In genomic region chr21:39518055-39518844, GRCh38 we compare ENCODE assay signal across 8 cellular contexts.
DNase-seq lines count a peak whose midpoint lies in the region; ATAC-seq and TF ChIP-seq lines count a peak whose summit lies in the region.

No MANE protein-coding gene starts in this region.

- H3K9me3 ChIP-seq in SJCRH30 (replicated peaks): no peaks in the 10 kb centered on the region
- no peaks in the 10 kb centered on the region for H3K9me3 ChIP-seq in adrenal gland (replicated peaks in 1 of 3)
- H3K9me3 ChIP-seq in left ventricle myocardium inferior (replicated peaks): no peaks in the 10 kb centered on the region

- no peak overlapping the region for H3K4me3 ChIP-seq in SJCRH30
- H3K4me3 ChIP-seq in adrenal gland: no peak overlapping the region
- H3K4me3 ChIP-seq in left ventricle myocardium inferior: no peak overlapping the region
- no peak overlapping the region for H3K4me3 ChIP-seq in retinal pigment epithelial cell (ENCODE audit: low read length)

- H3K27me3 ChIP-seq in SJCRH30 (no peaks in the 10 kb centered on the region), adrenal gland (no peaks in the 10 kb centered on the region), left ventricle myocardium inferior (ENCODE audit: low read depth) (no peaks in the 10 kb centered on the region)

- no peak for TF ChIP-seq POLR2A in adrenal gland (IDR thresholded peaks at IDR 0.05)

- peak; percentile 75 to 94 (median 90) for TF ChIP-seq CTCF in adrenal gland (IDR thresholded peaks at IDR 0.05)
- peak; percentile 93 for TF ChIP-seq CTCF in left ventricle myocardium inferior (IDR thresholded peaks at IDR 0.05; ENCODE audit: borderline replicate concordance)
- TF ChIP-seq CTCF in retinal pigment epithelial cell (conservative IDR thresholded peaks at IDR 0.05; ENCODE audit: low read depth, low read length): peak; percentile 79

- H3K27ac ChIP-seq in SJCRH30: no peak overlapping the region
- no peak overlapping the region for H3K27ac ChIP-seq in adrenal gland
- H3K27ac ChIP-seq in left ventricle myocardium inferior (replicated peaks): no peak overlapping the region

- H3K4me1 ChIP-seq in SJCRH30 (no peaks in the 10 kb centered on the region; the same call in 1 of the 2 replicates), adrenal gland (replicated peaks in 1 of 2) (peaks cover 0 to 7% of the 10 kb centered on the region in 2 donors), left ventricle myocardium inferior (peaks cover 10% of the 10 kb centered on the region)

- ATAC-seq in GM21786 (IDR thresholded peaks at IDR 0.05; ENCODE audit: unreplicated experiment): peak; percentile 78

- no peaks in the 10 kb centered on the region for H3K36me3 ChIP-seq in SJCRH30
- no peaks in the 10 kb centered on the region for H3K36me3 ChIP-seq in adrenal gland (replicated peaks in 1 of 2)
- H3K36me3 ChIP-seq in left ventricle myocardium inferior: peaks cover 6% of the 10 kb centered on the region

- 24 to 27% (median 26%) methylated on average over 12 to 13 of the region's 13 CpGs for WGBS in adrenal gland, 4 donors

- intact Hi-C loops in adrenal gland (cut with DNase I): loop anchor here in 1 of 2 donors (2.0 kb wide), 1 partner anchor 199 kb away; no protein-coding TSS in a partner anchor
- intact Hi-C loops in left ventricle myocardium inferior (cut with micrococcal nuclease): loop anchor here (1.0 kb wide), 1 partner anchor 197 kb away; no protein-coding TSS in a partner anchor
- intact Hi-C loops in posterior vena cava (cut with DNase I): no loop called here

- DNase-seq in DMS153 (lab: John Stamatoyannopoulos, UW) (peak; percentile 72), NAMALWA (ENCODE audit: low spot score) (peak; percentile 81), SJCRH30 (peak; percentile 77 to 86), adrenal gland (peak in 5 of 7 donors; percentile 44 to 74 (median 48)), left ventricle myocardium inferior (no peak), retinal pigment epithelial cell (ENCODE audit: low read depth) (peak; percentile 25), posterior vena cava (ENCODE audit: low spot score) (no peak)

Comparison
In these comparisons a context has a peak if more than half of its experiments do, and no peak if none do; other contexts are left out.
1. DNase-seq: peak in DMS153 (single experiment), NAMALWA (single experiment), SJCRH30 (2 of 2), adrenal gland (5 of 7) and retinal pigment epithelial cell (single experiment); none in left ventricle myocardium inferior (single experiment) and posterior vena cava (single experiment).
2. Peak in every context shown above with its lines, with median percentiles within 50 percentile points of each other: CTCF ChIP-seq.